Comparison of ENCODE assay signal across 21 cellular contexts in the genomic region with DNA sequence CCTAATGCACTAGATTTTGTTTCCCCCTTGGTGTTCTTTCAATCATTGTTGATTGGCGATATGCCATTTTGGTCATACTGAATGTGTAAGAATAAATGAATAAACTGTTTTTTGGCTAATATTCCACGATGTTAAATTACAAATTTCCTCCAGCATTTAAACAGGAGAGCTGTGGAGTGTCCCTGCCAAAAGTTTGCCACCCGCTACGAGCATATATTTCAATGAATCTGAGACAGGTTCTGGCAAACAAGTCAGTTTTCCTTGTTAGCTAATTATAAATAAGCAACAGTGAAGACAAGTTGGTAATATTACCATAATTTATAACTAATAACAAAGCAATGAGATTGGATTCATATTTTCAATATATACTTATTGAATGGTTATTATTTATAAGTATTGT.
DNase-seq lines count a peak whose midpoint lies in the region; TF ChIP-seq lines count a peak whose summit lies in the region.
"Had no signal": no experiment of that assay in that cellular context is flagged by ENCODE, and none has a peak within 500 bp of the region (broad histone marks: within the 10 kb centered on the region; RNA-seq: fewer than 3 reads in every experiment).

No MANE protein-coding gene starts in this region.

- no peaks in the 10 kb centered on the region for H3K27me3 Mint-ChIP-seq in neural progenitor cell (ENCODE audit: insufficient read depth, low read depth)
- H3K27me3 Mint-ChIP-seq: CD4-positive, alpha-beta memory T cell; CD4-positive, CD25-positive, alpha-beta regulatory T cell; CD8-positive, alpha-beta memory T cell had no signal

- H3K9me3 ChIP-seq in neural progenitor cell (ENCODE audit: low read depth), result peaks cover 10% of the 10 kb centered on the region
- H3K9me3 ChIP-seq: BE2C had no signal

- DNase-seq in G401 (ENCODE audit: low spot score), result peak; percentile 68
- DNase-seq in cerebellar cortex (ENCODE audit: low spot score), result peak; percentile 60
- DNase-seq in neural progenitor cell (ENCODE audit: low spot score), result no peak
- DNase-seq in ACHN, result no peak
- no peak for DNase-seq in NAMALWA (ENCODE audit: low spot score)
- DNase-seq: BE2C; CD4-positive, alpha-beta memory T cell; CD4-positive, CD25-positive, alpha-beta regulatory T cell; CD8-positive, alpha-beta memory T cell; COR-L47; DMS 273 treated with DMSO at 0.1 percent for 48 hours; DMS153; DMS53; DMS79; DND-41; EL; GF-D8 had no signal

- H3K27ac Mint-ChIP-seq in neural progenitor cell, result no peak overlapping the region
- H3K27ac Mint-ChIP-seq: CD14-positive monocyte; CD4-positive, alpha-beta memory T cell; CD4-positive, CD25-positive, alpha-beta regulatory T cell; CD8-positive, alpha-beta memory T cell had no signal

- no peak overlapping the region for H3K4me3 Mint-ChIP-seq in neural progenitor cell
- H3K4me3 Mint-ChIP-seq: CD14-positive monocyte; CD4-positive, alpha-beta memory T cell; CD4-positive, CD25-positive, alpha-beta regulatory T cell; CD8-positive, alpha-beta memory T cell had no signal

- H3K4me3 ChIP-seq in neural progenitor cell, result no peak overlapping the region
- H3K4me3 ChIP-seq: A549, BLaER1 had no signal

- no peak overlapping the region for H3K9ac ChIP-seq in neural progenitor cell
- H3K9ac ChIP-seq: BLaER1 had no signal

- no peak overlapping the region for H2AFZ ChIP-seq in neural progenitor cell (replicated peaks)

- TF ChIP-seq CTCF in neural progenitor cell (IDR thresholded peaks at IDR 0.05), result no peak

- H3K4me2 ChIP-seq in neural progenitor cell, result no peak overlapping the region
- H3K4me2 ChIP-seq: A549, BLaER1 had no signal

- peaks cover 9% of the 10 kb centered on the region for H3K36me3 Mint-ChIP-seq in neural progenitor cell
- H3K36me3 Mint-ChIP-seq: CD14-positive monocyte; CD4-positive, alpha-beta memory T cell; CD4-positive, CD25-positive, alpha-beta regulatory T cell had no signal

- H3K4me1 Mint-ChIP-seq in neural progenitor cell, result peaks cover 29% of the 10 kb centered on the region
- H3K4me1 Mint-ChIP-seq: CD14-positive monocyte; CD4-positive, alpha-beta memory T cell; CD8-positive, alpha-beta memory T cell had no signal

- peaks cover 8% of the 10 kb centered on the region for H3K9me3 Mint-ChIP-seq in neural progenitor cell
- H3K9me3 Mint-ChIP-seq: CD14-positive monocyte had no signal

- peaks cover 62% of the 10 kb centered on the region for H3F3A ChIP-seq in neural progenitor cell (ENCODE audit: low read depth)

- H3K27me3 ChIP-seq in neural progenitor cell, result no peaks in the 10 kb centered on the region
- H3K27me3 ChIP-seq: BE2C, BLaER1 had no signal

- H4K20me1 ChIP-seq in neural progenitor cell (ENCODE audit: low read depth), result no peaks in the 10 kb centered on the region

- H3K27ac ChIP-seq in neural progenitor cell, result peak overlapping the region; percentile 95
- H3K27ac ChIP-seq: 22Rv1, A549, BLaER1 had no signal

- H3K4me1 ChIP-seq in neural progenitor cell, result peaks cover 70% of the 10 kb centered on the region
- H3K4me1 ChIP-seq: BE2C, BLaER1 had no signal

- H3K36me3 ChIP-seq in neural progenitor cell, result peaks cover 13% of the 10 kb centered on the region
- H3K36me3 ChIP-seq: BE2C had no signal

- H3K79me2 ChIP-seq in neural progenitor cell (ENCODE audit: low read depth), result peaks cover 89% of the 10 kb centered on the region

- in situ Hi-C loops in G401 (cut with HindIII; ENCODE audit: low sequenced_read_pairs), result no loop called here
- in situ Hi-C loops in ACHN (cut with HindIII; ENCODE audit: low pct_ligation_motif_present, low pct_unique_long_range_greater_than_20kb, low sequenced_read_pairs), result loop anchor here (25.0 kb wide), 1 partner anchor 328 kb away; no protein-coding TSS in a partner anchor

Comparison
In these comparisons a context has a peak if more than half of its experiments do, and no peak if none do; other contexts are left out.
1. DNase-seq: peak in G401 (single experiment) and cerebellar cortex (single experiment); none in neural progenitor cell (single experiment), ACHN (single experiment) and NAMALWA (single experiment).